Comparison of ENCODE assay signal across 8 cellular contexts in genomic region chr9:97889941-97890557, GRCh38. TPM values are rescaled to one million over a fixed set of nuclear protein-coding genes. Genes with fewer than 3 reads are reported as not detected.
DNase-seq lines count a peak whose midpoint lies in the region; ATAC-seq and TF ChIP-seq lines count a peak whose summit lies in the region.

No MANE protein-coding gene starts in this region.

- intact Hi-C loops in colonic mucosa (cut with DNase I), result no loop called here

- H3K27me3 ChIP-seq in H7 (ENCODE audit: control insufficient read depth, insufficient read depth, low read length), result no peaks in the 10 kb centered on the region; the same call in 1 of the 2 replicates
- no peaks in the 10 kb centered on the region for H3K27me3 ChIP-seq in colonic mucosa
- peaks cover 0 to 6% (median 0%) of the 10 kb centered on the region in 3 experiments for H3K27me3 ChIP-seq in neuronal stem cell (ENCODE audit: control insufficient read depth in 3 of 3, insufficient read depth in 3 of 3, low read depth in 1 of 3, low read length in 3 of 3)

- no peak overlapping the region for H2BK5ac ChIP-seq in neuronal stem cell (ENCODE audit: low read length)

- H3K4me3 ChIP-seq in AG09309 (ENCODE audit: control insufficient read depth, low read depth, low read length) (no peak overlapping the region), H7 (ENCODE audit: insufficient read depth, low read depth, low read length) (no peak overlapping the region), colonic mucosa (no peak overlapping the region), neuronal stem cell (ENCODE audit: low read length in 2 of 2) (no peak overlapping the region)

- H3K4ac ChIP-seq in neuronal stem cell (ENCODE audit: low read length), result no peak overlapping the region

- no peak overlapping the region for H2AK5ac ChIP-seq in neuronal stem cell (ENCODE audit: low read depth, low read length)

- H3K36me3 ChIP-seq in H7 (replicated peaks; ENCODE audit: control insufficient read depth, insufficient read depth, low read length) (no peaks in the 10 kb centered on the region), colonic mucosa (no peaks in the 10 kb centered on the region), neuronal stem cell (replicated peaks in 1 of 2; ENCODE audit: control insufficient read depth in 2 of 2, insufficient read depth in 2 of 2, low read length in 2 of 2) (no peaks in the 10 kb centered on the region)

- TF ChIP-seq CTCF in AG09309 (IDR thresholded peaks at IDR 0.05; ENCODE audit: control insufficient read depth, insufficient read depth, low read depth, low read length, missing control alignments), result peak; percentile 70
- TF ChIP-seq CTCF in colonic mucosa (IDR thresholded peaks at IDR 0.05), result peak; percentile 68

- H3K18ac ChIP-seq in neuronal stem cell (ENCODE audit: low read length), result no peak overlapping the region

- no peak overlapping the region for H2BK120ac ChIP-seq in neuronal stem cell (ENCODE audit: low read depth, low read length)

- no peaks in the 10 kb centered on the region for H3K79me1 ChIP-seq in neuronal stem cell (ENCODE audit: low read depth, low read length)

- H3K4me1 ChIP-seq in colonic mucosa, result no peaks in the 10 kb centered on the region
- peaks cover 2% of the 10 kb centered on the region in 2 donors for H3K4me1 ChIP-seq in neuronal stem cell (ENCODE audit: control insufficient read depth in 2 of 2, insufficient read depth in 1 of 2, low read depth in 1 of 2, low read length in 2 of 2)

- H3K9me3 ChIP-seq in colonic mucosa (no peaks in the 10 kb centered on the region), neuronal stem cell (replicated peaks in 1 of 2; ENCODE audit: control insufficient read depth in 2 of 2, insufficient read depth in 1 of 2, low read depth in 1 of 2, low read length in 2 of 2) (peaks cover 5 to 6% of the 10 kb centered on the region in 2 donors)

- H2BK12ac ChIP-seq in neuronal stem cell (ENCODE audit: low read length), result no peak overlapping the region

- no CpG with 5 or more reads among the region's 9 CpGs for WGBS in neuronal stem cell (ENCODE audit: extremely low coverage in 2 of 2, insufficient read length in 2 of 2, insufficient replicate concordance in 1 of 2), 2 donors

- H3K27ac ChIP-seq in colonic mucosa (no peak overlapping the region), neuronal stem cell (replicated peaks; ENCODE audit: low read length) (no peak overlapping the region)

- no peak overlapping the region for H2AFZ ChIP-seq in neuronal stem cell (ENCODE audit: low read length)

- H3K4me2 ChIP-seq in neuronal stem cell (ENCODE audit: insufficient read depth, low read length, poor library complexity, severe bottlenecking), result no peak overlapping the region

- no peak overlapping the region for H2BK15ac ChIP-seq in neuronal stem cell (ENCODE audit: low read length)

- no peak overlapping the region for H4K91ac ChIP-seq in neuronal stem cell (ENCODE audit: low read depth, low read length, poor library complexity)

- no peak for DNase-seq in AG09309 (ENCODE audit: low read depth)
- DNase-seq in H7, result peak; percentile 80
- peak; percentile 42 for DNase-seq in colonic mucosa
- DNase-seq in neuronal stem cell (ENCODE audit: low spot score), result peak; percentile 9
- no peak for DNase-seq in NCI-H345 (lab: John Stamatoyannopoulos, UW)
- DNase-seq in NCI-H2227 (lab: John Stamatoyannopoulos, UW; ENCODE audit: unreplicated experiment), result no peak

- H3K23ac ChIP-seq in neuronal stem cell (ENCODE audit: low read depth, low read length, poor library complexity), result no peak overlapping the region

- H3K14ac ChIP-seq in neuronal stem cell (ENCODE audit: low read length), result no peak overlapping the region

- H4K8ac ChIP-seq in neuronal stem cell (ENCODE audit: low read depth, low read length), result no peak overlapping the region

- no peak overlapping the region for H3K9ac ChIP-seq in colonic mucosa (ENCODE audit: low read depth in 2 of 2, low read length in 2 of 2)
- H3K9ac ChIP-seq in neuronal stem cell (ENCODE audit: low read depth, low read length, poor library complexity), result no peak overlapping the region

- ATAC-seq in activated CD4-positive, CD25-positive, alpha-beta regulatory T cell treated with anti-CD3 and anti-CD28 coated beads, Interleukin-2, amount 50 U/mL, for 24 hours, result peak; percentile 24 to 35
- no peak for ATAC-seq in GM18858 (IDR thresholded peaks at IDR 0.05; ENCODE audit: unreplicated experiment)

RNA-seq across cellular contexts. Expression of gene TRMO, which starts 32.3 kb away (rescaled TPM):
- 4.3 and 5.9 TPM in 2 replicates for total RNA-seq in H7 (2014; rRNA removed; shearing (Covaris generic))
- 10 to 100 TPM; 10.2 to 11.9 TPM for total RNA-seq in colonic mucosa
- polyA plus RNA-seq in neuronal stem cell (2013, experiment 1 of 2), result 3.5 TPM
- polyA plus RNA-seq in neuronal stem cell (2013, experiment 2 of 2), result 4.1 TPM

RNA-seq across cellular contexts. Expression of gene FOXE1, which starts 37.0 kb away (rescaled TPM):
- 0.07 and 0.14 TPM in 2 replicates for total RNA-seq in H7 (2014; rRNA removed; shearing (Covaris generic))
- total RNA-seq in colonic mucosa, result not detected
- not detected for polyA plus RNA-seq in neuronal stem cell (2013, experiment 1 of 2)
- polyA plus RNA-seq in neuronal stem cell (2013, experiment 2 of 2), result not detected

RNA-seq across cellular contexts. Expression of gene HEMGN, which starts 47.9 kb away (rescaled TPM):
- total RNA-seq in H7 (2014; rRNA removed; shearing (Covaris generic)), result not detected in 2 replicates
- under 1 TPM in 1 of 2 donors, not detected in 1; 0.22 TPM for total RNA-seq in colonic mucosa
- not detected for polyA plus RNA-seq in neuronal stem cell (2013, experiment 1 of 2)
- polyA plus RNA-seq in neuronal stem cell (2013, experiment 2 of 2), result 0.01 TPM

Comparison
In these comparisons a context has a peak if more than half of its experiments do, and no peak if none do; other contexts are left out.
1. DNase-seq: peak in H7 (single experiment), colonic mucosa (single experiment) and neuronal stem cell (single experiment); none in AG09309 (single experiment), NCI-H345 (single experiment) and NCI-H2227 (single experiment).